ENCODE assay signal across 34 cellular contexts in the genomic region with DNA sequence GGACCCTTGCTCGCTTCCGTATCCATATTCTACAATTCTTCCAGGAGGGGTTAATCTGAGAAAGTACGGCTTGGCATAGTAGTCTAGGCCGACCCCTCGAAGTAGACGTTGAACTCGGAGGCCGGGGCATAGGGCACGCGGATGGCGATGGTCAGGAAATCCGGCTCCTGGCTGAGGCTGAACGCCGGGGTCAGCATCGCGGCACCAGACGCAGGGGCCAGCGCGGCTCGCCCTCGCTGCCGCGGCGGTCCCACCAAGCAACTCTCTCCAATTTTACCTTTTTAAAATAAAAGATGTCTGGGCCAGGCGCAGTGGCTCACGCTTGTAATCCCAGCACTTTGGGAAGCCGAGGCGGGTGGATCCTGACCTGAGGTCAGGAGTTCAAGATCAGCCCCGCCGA.
"Had no signal": no experiment of that assay in that cellular context is flagged by ENCODE, and none has a peak within 500 bp of the region (broad histone marks: within the 10 kb centered on the region; RNA-seq: fewer than 3 reads in every experiment).

No MANE protein-coding gene starts in this region.

- H3K4me3 ChIP-seq: MG63 had no signal

- H3K27me3 ChIP-seq: MG63 had no signal

- H3K9me3 ChIP-seq: MG63 had no signal

- H3K36me3 ChIP-seq: MG63 had no signal

- H3K27ac ChIP-seq: KMS-11 had no signal

- H3K4me2 ChIP-seq: KMS-11 had no signal

- DNase-seq: Karpas-422, Kasumi-1, MG63, MM.1S, MV-4-11, NCI-H1048, NCI-H1092, NCI-H1092 treated with DMSO at 0.1 percent for 48 hours, NCI-H1105, NCI-H1105 treated with DMSO at 0.1 percent for 48 hours, NCI-H1417, NCI-H1417 treated with DMSO at 0.1 percent for 48 hours, NCI-H1436, NCI-H1436 treated with DMSO at 0.1 percent for 48 hours, NCI-H146, NCI-H1694, NCI-H1694 treated with DMSO at 0.1 percent for 48 hours, NCI-H187, NCI-H187 treated with DMSO at 0.1 percent for 48 hours, NCI-H1930, NCI-H2029, NCI-H2029 treated with DMSO at 0.1 percent for 48 hours, NCI-H2081, NCI-H2081 treated with DMSO at 0.1 percent for 48 hours, NCI-H2107, NCI-H2171, NCI-H2171 treated with DMSO at 0.1 percent for 48 hours, NCI-H2227 treated with DMSO at 0.1 percent for 48 hours, NCI-H226, NCI-H345, NCI-H446, NCI-H446 treated with DMSO at 0.1 percent for 48 hours, NCI-H510A had no signal

- H3K9ac ChIP-seq: KMS-11 had no signal
